Comparison of ENCODE assay signal across 8 cellular contexts in genomic region chr3:10026084-10026890, GRCh38. TPM values are rescaled to one million over a fixed set of nuclear protein-coding genes. Genes with fewer than 3 reads are reported as not detected.
DNase-seq lines count a peak whose midpoint lies in the region; ATAC-seq, FAIRE-seq and TF ChIP-seq lines count a peak whose summit lies in the region.

Gene FANCD2, plus strand, starts transcription at chr3:10026437. Its CDS starts 2,221 bp downstream, at chr3:10028658.

- peak within 1 kb of the TSS; percentile 99 for H3K4me3 ChIP-seq in adipocyte (ENCODE audit: low read length)

- DNase-seq in GM12892 (ENCODE audit: insufficient read length), result peak; percentile 76
- DNase-seq in NCI-H1092 (lab: John Stamatoyannopoulos, UW), result peak; percentile 58
- DNase-seq in T-cell, result peak; percentile 80 to 96 (median 89)
- peak; percentile 93 for DNase-seq in adipocyte (ENCODE audit: low read depth)
- DNase-seq in cardiac septum (ENCODE audit: low spot score), result peak; percentile 97
- peak; percentile 83 to 99 (median 92) for DNase-seq in posterior cingulate gyrus
- peak; percentile 96 for DNase-seq in type B pancreatic cell (ENCODE audit: extremely low spot score, unreplicated experiment)

- CTCF ChIA-PET in T-cell (lab: Charles Lee), result interaction anchor here in 1 of 2 donors (0.6 to 1.2 kb wide), 6 partner anchors 50 to 294 kb away, joined by 3 to 5 read pairs (median 4); partner anchors contain the start of genes CRELD1, RPUSD3 and SEC13

- H3K27me3 Mint-ChIP-seq in T-cell (no peaks in the 10 kb centered on the region), type B pancreatic cell (no peaks in the 10 kb centered on the region)

- H3K36me3 Mint-ChIP-seq in T-cell, result peaks cover 22% of the 10 kb centered on the region
- H3K36me3 Mint-ChIP-seq in type B pancreatic cell, result peaks cover 4% of the 10 kb centered on the region

- TF ChIP-seq CTCF in type B pancreatic cell (conservative IDR thresholded peaks at IDR 0.05), result peak; percentile 27

- peak within 1 kb of the TSS; percentile 88 to 92 for H3K27ac Mint-ChIP-seq in T-cell
- peak within 1 kb of the TSS; percentile 95 for H3K27ac Mint-ChIP-seq in type B pancreatic cell

- H3K9me3 ChIP-seq in adipocyte (ENCODE audit: control insufficient read depth, low read length), result no peaks in the 10 kb centered on the region

- H3K9ac ChIP-seq in adipocyte (ENCODE audit: low read length), result peak within 1 kb of the TSS; percentile 98

- peak; percentile 89 for ATAC-seq in HG02610 (IDR thresholded peaks at IDR 0.05; ENCODE audit: unreplicated experiment)
- peak; percentile 93 to 96 (median 94) for ATAC-seq in T-cell (replicated peaks in 1 of 4)

- H3K9me3 Mint-ChIP-seq in T-cell (no peaks in the 10 kb centered on the region), type B pancreatic cell (no peaks in the 10 kb centered on the region)

- peaks cover 32% of the 10 kb centered on the region for H3K4me1 ChIP-seq in adipocyte (ENCODE audit: control insufficient read depth, insufficient read depth, low read length)

- H3K27me3 ChIP-seq in adipocyte (replicated peaks; ENCODE audit: control insufficient read depth, insufficient read depth, low read length), result no peaks in the 10 kb centered on the region

- POLR2A ChIA-PET in T-cell (lab: Charles Lee), result interaction anchor here (0.5 to 1.1 kb wide), 5 partner anchors 40 to 133 kb away, joined by 3 to 6 read pairs (median 5); partner anchors contain the start of genes CRELD1 (in 1 of the 2) and EMC3 (in 1 of the 2)

- intact Hi-C loops in cardiac septum (cut with DNase I) (loop anchor here (5.0 to 10.0 kb wide), 3 partner anchors 39 to 199 kb away; partner anchors contain the start of genes BRK1 and EMC3), posterior cingulate gyrus (cut with DNase I) (loop anchor here (5.0 kb wide), 1 partner anchor 39 kb away; the partner anchor contains the start of gene EMC3)

- peaks cover 22% of the 10 kb centered on the region for H3K36me3 ChIP-seq in adipocyte (ENCODE audit: control insufficient read depth, insufficient read depth, low read length, severe bottlenecking)

- FAIRE-seq in GM12892 (lab: Jason Lieb, UNC), result peak; percentile 90

- H3K4me1 Mint-ChIP-seq in T-cell (peaks cover 29 to 38% (median 31%) of the 10 kb centered on the region in 3 donors), type B pancreatic cell (ENCODE audit: unreplicated experiment) (peaks cover 5% of the 10 kb centered on the region)

- TF ChIP-seq POLR2A in GM12892 (IDR thresholded peaks at IDR 0.05; ENCODE audit: low read depth, low read length), result peak; percentile 88

- peak within 1 kb of the TSS; percentile 94 to 96 (median 95) for H3K4me3 Mint-ChIP-seq in T-cell
- H3K4me3 Mint-ChIP-seq in type B pancreatic cell, result peak within 1 kb of the TSS; percentile 97

RNA-seq across cellular contexts. Expression of gene FANCD2, which starts in this region (rescaled TPM):
- 55.1 TPM for polyA plus RNA-seq in GM12892 (2012; ENCODE audit: missing spikeins)
- total RNA-seq in T-cell, result 10 to 100 TPM; 15.4 to 22.5 (median 18.2) TPM
- total RNA-seq in cardiac septum, result 0.48 TPM
- total RNA-seq in type B pancreatic cell (ENCODE audit: low replicate concordance), result 17.7 and 38.0 TPM in 2 replicates

Comparison
In these comparisons a context has a peak if more than half of its experiments do, and no peak if none do; other contexts are left out.
1. Peak in every context shown above with its lines: DNase-seq, ATAC-seq and H3K4me3 ChIP-seq.
2. RNA of gene FANCD2 (total RNA-seq): 17.7 to 38.0 TPM in type B pancreatic cell and 15.4 to 22.5 TPM in T-cell; 0.48 TPM in cardiac septum (single experiment); every median in the first group is over 10 times any median in the second.
3. Peak in DNase-seq in cardiac septum; RNA of the gene not detected or under 1 TPM.